1 cellular context compared by ENCODE assay signal in genomic region chr3:67595424-67595823, GRCh38.
TF ChIP-seq lines count a peak whose summit lies in the region.

No MANE protein-coding gene starts in this region.

TF ChIP-seq in HepG2, 621 proteins besides CTCF, POLR2A, EP300 and RAD21 (continued from another document):
- TF ChIP-seq HNF4G (IDR thresholded peaks at IDR 0.05; ENCODE audit: borderline replicate concordance, low read depth, low read length) = peak; percentile 50; the same call in 1 of the 2 replicates
- TF ChIP-seq HNF4G (CRISPR knock-in tag; IDR thresholded peaks at IDR 0.05; ENCODE audit: borderline replicate concordance, low read depth) = no peak
- TF ChIP-seq, protein P1, sequence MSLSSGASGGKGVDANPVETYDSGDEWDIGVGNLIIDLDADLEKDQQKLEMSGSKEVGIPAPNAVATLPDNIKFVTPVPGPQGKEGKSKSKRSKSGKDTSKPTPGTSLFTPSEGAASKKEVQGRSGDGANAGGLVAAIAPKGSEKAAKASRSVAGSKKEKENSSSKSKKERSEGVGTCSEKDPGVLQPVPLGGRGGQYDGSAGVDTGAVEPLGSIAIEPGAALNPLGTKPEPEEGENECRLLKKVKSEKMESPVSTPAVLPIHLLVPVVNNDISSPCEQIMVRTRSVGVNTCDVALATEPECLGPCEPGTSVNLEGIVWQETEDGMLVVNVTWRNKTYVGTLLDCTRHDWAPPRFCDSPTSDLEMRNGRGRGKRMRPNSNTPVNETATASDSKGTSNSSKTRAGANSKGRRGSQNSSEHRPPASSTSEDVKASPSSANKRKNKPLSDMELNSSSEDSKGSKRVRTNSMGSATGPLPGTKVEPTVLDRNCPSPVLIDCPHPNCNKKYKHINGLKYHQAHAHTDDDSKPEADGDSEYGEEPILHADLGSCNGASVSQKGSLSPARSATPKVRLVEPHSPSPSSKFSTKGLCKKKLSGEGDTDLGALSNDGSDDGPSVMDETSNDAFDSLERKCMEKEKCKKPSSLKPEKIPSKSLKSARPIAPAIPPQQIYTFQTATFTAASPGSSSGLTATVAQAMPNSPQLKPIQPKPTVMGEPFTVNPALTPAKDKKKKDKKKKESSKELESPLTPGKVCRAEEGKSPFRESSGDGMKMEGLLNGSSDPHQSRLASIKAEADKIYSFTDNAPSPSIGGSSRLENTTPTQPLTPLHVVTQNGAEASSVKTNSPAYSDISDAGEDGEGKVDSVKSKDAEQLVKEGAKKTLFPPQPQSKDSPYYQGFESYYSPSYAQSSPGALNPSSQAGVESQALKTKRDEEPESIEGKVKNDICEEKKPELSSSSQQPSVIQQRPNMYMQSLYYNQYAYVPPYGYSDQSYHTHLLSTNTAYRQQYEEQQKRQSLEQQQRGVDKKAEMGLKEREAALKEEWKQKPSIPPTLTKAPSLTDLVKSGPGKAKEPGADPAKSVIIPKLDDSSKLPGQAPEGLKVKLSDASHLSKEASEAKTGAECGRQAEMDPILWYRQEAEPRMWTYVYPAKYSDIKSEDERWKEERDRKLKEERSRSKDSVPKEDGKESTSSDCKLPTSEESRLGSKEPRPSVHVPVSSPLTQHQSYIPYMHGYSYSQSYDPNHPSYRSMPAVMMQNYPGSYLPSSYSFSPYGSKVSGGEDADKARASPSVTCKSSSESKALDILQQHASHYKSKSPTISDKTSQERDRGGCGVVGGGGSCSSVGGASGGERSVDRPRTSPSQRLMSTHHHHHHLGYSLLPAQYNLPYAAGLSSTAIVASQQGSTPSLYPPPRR (CRISPR knock-in tag; IDR thresholded peaks at IDR 0.05; ENCODE audit: borderline replicate concordance) = no peak
- TF ChIP-seq SOX6 (IDR thresholded peaks at IDR 0.05) = no peak
- peak; percentile 53 for TF ChIP-seq SOX6 (CRISPR knock-in tag; IDR thresholded peaks at IDR 0.05)
- no peak for TF ChIP-seq MIER2 (CRISPR knock-in tag; IDR thresholded peaks at IDR 0.05)
- no peak for TF ChIP-seq ZSCAN12 (CRISPR knock-in tag; IDR thresholded peaks at IDR 0.05)
- no peak for TF ChIP-seq HDAC2 (CRISPR knock-in tag; IDR thresholded peaks at IDR 0.05)
- TF ChIP-seq ZNF644 (CRISPR knock-in tag; IDR thresholded peaks at IDR 0.05; ENCODE audit: low read depth) = peak; percentile 68
- peak; percentile 55 for TF ChIP-seq SALL1 (CRISPR knock-in tag; IDR thresholded peaks at IDR 0.05)
- TF ChIP-seq ZNF615 (CRISPR knock-in tag; IDR thresholded peaks at IDR 0.05; ENCODE audit: borderline replicate concordance) = no peak
- TF ChIP-seq SP1 (IDR thresholded peaks at IDR 0.05) = no peak
- no peak for TF ChIP-seq SP1 (CRISPR knock-in tag; IDR thresholded peaks at IDR 0.05)
- no peak for TF ChIP-seq SOX13 (IDR thresholded peaks at IDR 0.05)
- peak in 1 of 2 experiments; percentile 70; a peak in 2 of 4 replicates for TF ChIP-seq SOX13 (CRISPR knock-in tag; conservative IDR thresholded peaks at IDR 0.05 in 1 of 2, IDR thresholded peaks at IDR 0.05 in 1 of 2)
- TF ChIP-seq FOXK1 (CRISPR knock-in tag; IDR thresholded peaks at IDR 0.05; ENCODE audit: borderline replicate concordance, low read depth) = no peak
- TF ChIP-seq NRL (CRISPR knock-in tag; IDR thresholded peaks at IDR 0.05; ENCODE audit: borderline replicate concordance) = no peak
- no peak for TF ChIP-seq SYNCRIP (IDR thresholded peaks at IDR 0.05; ENCODE audit: insufficient read depth, low read depth, low read length)
- no peak for TF ChIP-seq ZNF124 (CRISPR knock-in tag; IDR thresholded peaks at IDR 0.05)
- no peak for TF ChIP-seq ZNF639 (CRISPR knock-in tag; conservative IDR thresholded peaks at IDR 0.05)
- no peak for TF ChIP-seq JUN (CRISPR knock-in tag; IDR thresholded peaks at IDR 0.05)
- no peak for TF ChIP-seq SIX4 (CRISPR knock-in tag; IDR thresholded peaks at IDR 0.05)
- TF ChIP-seq ZNF772 (CRISPR knock-in tag; IDR thresholded peaks at IDR 0.05) = no peak
- TF ChIP-seq ZKSCAN8 (CRISPR knock-in tag; IDR thresholded peaks at IDR 0.05; ENCODE audit: borderline replicate concordance) = no peak
- TF ChIP-seq ZNF142 (CRISPR knock-in tag; IDR thresholded peaks at IDR 0.05) = no peak
- TF ChIP-seq POLR2AphosphoS5 (IDR thresholded peaks at IDR 0.05; ENCODE audit: low read depth, low read length) = no peak
- TF ChIP-seq ZNF550 (CRISPR knock-in tag; IDR thresholded peaks at IDR 0.05; ENCODE audit: borderline replicate concordance) = no peak
- no peak for TF ChIP-seq ZNF547 (CRISPR knock-in tag; IDR thresholded peaks at IDR 0.05)
- no peak for TF ChIP-seq CCAR2 (optimal IDR thresholded peaks at IDR 0.05; ENCODE audit: low read depth, low read length)
- TF ChIP-seq RARG (CRISPR knock-in tag; IDR thresholded peaks at IDR 0.05; ENCODE audit: low read depth) = no peak
- no peak for TF ChIP-seq FOXP1 (IDR thresholded peaks at IDR 0.05)
- TF ChIP-seq FOXP1 (CRISPR knock-in tag; IDR thresholded peaks at IDR 0.05) = peak; percentile 24; the same call in 1 of the 2 replicates
- TF ChIP-seq NKX3-1 (CRISPR knock-in tag; IDR thresholded peaks at IDR 0.05) = no peak
- TF ChIP-seq NFYB (CRISPR knock-in tag; IDR thresholded peaks at IDR 0.05) = no peak
- peak; percentile 73; the same call in 1 of the 2 replicates for TF ChIP-seq NCOR1 (IDR thresholded peaks at IDR 0.05; ENCODE audit: borderline replicate concordance, low read length)
- TF ChIP-seq, protein P2, sequence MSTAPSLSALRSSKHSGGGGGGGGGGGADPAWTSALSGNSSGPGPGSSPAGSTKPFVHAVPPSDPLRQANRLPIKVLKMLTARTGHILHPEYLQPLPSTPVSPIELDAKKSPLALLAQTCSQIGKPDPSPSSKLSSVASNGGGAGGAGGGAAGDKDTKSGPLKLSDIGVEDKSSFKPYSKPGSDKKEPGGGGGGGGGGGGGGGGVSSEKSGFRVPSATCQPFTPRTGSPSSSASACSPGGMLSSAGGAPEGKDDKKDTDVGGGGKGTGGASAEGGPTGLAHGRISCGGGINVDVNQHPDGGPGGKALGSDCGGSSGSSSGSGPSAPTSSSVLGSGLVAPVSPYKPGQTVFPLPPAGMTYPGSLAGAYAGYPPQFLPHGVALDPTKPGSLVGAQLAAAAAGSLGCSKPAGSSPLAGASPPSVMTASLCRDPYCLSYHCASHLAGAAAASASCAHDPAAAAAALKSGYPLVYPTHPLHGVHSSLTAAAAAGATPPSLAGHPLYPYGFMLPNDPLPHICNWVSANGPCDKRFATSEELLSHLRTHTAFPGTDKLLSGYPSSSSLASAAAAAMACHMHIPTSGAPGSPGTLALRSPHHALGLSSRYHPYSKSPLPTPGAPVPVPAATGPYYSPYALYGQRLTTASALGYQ (CRISPR knock-in tag; IDR thresholded peaks at IDR 0.05) = no peak
- peak; percentile 84 for TF ChIP-seq HNF4A (CRISPR knock-in tag; IDR thresholded peaks at IDR 0.05)
- no peak for TF ChIP-seq ZBTB7A (CRISPR knock-in tag; IDR thresholded peaks at IDR 0.05)
- TF ChIP-seq ZNF562 (CRISPR knock-in tag; IDR thresholded peaks at IDR 0.05; ENCODE audit: borderline replicate concordance) = no peak
- peak; percentile 36; the same call in 1 of the 2 replicates for TF ChIP-seq SOX5 (CRISPR knock-in tag; IDR thresholded peaks at IDR 0.05; ENCODE audit: borderline replicate concordance)
- TF ChIP-seq SMARCC2 (IDR thresholded peaks at IDR 0.05) = no peak
- 0 out of 2 replicates have a peak, but pooled peaks have one; percentile 39 for TF ChIP-seq ZMYM4 (CRISPR knock-in tag; IDR thresholded peaks at IDR 0.05)
- TF ChIP-seq POGZ (CRISPR knock-in tag; IDR thresholded peaks at IDR 0.05) = 0 out of 2 replicates have a peak, but pooled peaks have one; percentile 26
- no peak for TF ChIP-seq ZSCAN9 (CRISPR knock-in tag; IDR thresholded peaks at IDR 0.05; ENCODE audit: borderline replicate concordance)
- TF ChIP-seq, protein P3, sequence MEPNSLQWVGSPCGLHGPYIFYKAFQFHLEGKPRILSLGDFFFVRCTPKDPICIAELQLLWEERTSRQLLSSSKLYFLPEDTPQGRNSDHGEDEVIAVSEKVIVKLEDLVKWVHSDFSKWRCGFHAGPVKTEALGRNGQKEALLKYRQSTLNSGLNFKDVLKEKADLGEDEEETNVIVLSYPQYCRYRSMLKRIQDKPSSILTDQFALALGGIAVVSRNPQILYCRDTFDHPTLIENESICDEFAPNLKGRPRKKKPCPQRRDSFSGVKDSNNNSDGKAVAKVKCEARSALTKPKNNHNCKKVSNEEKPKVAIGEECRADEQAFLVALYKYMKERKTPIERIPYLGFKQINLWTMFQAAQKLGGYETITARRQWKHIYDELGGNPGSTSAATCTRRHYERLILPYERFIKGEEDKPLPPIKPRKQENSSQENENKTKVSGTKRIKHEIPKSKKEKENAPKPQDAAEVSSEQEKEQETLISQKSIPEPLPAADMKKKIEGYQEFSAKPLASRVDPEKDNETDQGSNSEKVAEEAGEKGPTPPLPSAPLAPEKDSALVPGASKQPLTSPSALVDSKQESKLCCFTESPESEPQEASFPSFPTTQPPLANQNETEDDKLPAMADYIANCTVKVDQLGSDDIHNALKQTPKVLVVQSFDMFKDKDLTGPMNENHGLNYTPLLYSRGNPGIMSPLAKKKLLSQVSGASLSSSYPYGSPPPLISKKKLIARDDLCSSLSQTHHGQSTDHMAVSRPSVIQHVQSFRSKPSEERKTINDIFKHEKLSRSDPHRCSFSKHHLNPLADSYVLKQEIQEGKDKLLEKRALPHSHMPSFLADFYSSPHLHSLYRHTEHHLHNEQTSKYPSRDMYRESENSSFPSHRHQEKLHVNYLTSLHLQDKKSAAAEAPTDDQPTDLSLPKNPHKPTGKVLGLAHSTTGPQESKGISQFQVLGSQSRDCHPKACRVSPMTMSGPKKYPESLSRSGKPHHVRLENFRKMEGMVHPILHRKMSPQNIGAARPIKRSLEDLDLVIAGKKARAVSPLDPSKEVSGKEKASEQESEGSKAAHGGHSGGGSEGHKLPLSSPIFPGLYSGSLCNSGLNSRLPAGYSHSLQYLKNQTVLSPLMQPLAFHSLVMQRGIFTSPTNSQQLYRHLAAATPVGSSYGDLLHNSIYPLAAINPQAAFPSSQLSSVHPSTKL (CRISPR knock-in tag; IDR thresholded peaks at IDR 0.05) = peak; percentile 27; the same call in 1 of the 2 replicates
- no peak for TF ChIP-seq GTF2F1 (IDR thresholded peaks at IDR 0.05; ENCODE audit: low read length)
- TF ChIP-seq ZNF576 (CRISPR knock-in tag; IDR thresholded peaks at IDR 0.05) = no peak
- TF ChIP-seq SMAD3 (CRISPR knock-in tag; IDR thresholded peaks at IDR 0.05) = no peak
